In genomic region chr12:125493704-125494308, GRCh38 we compare ENCODE assay signal across 38 cellular contexts.
"Had no signal": no experiment of that assay in that cellular context is flagged by ENCODE, and none has a peak within 500 bp of the region (broad histone marks: within the 10 kb centered on the region; RNA-seq: fewer than 3 reads in every experiment).

No MANE protein-coding gene starts in this region.

- H3K36me3 ChIP-seq: adrenal gland, brain microvascular endothelial cell, breast epithelium had no signal

- FAIRE-seq: astrocyte, TTC549 had no signal

- H3K9me3 ChIP-seq: adrenal gland, body of pancreas had no signal

- H3K27ac Mint-ChIP-seq: activated CD4-positive, alpha-beta memory T cell treated with anti-CD3 and anti-CD28 coated beads, Interleukin-2, amount 10 ng/mL, durations not matched to agents 7 days and 5 days; activated CD4-positive, alpha-beta T cell treated with anti-CD3 and anti-CD28 coated beads for 36 hours; activated CD4-positive, alpha-beta T cell treated with anti-CD3 and anti-CD28 coated beads, Interleukin-2, amount 10 ng/mL, durations not matched to agents 7 days and 5 days; activated CD8-positive, alpha-beta memory T cell treated with anti-CD3 and anti-CD28 coated beads, Interleukin-2, amount 10 ng/mL, durations not matched to agents 7 days and 5 days; activated CD8-positive, alpha-beta T cell treated with anti-CD3 and anti-CD28 coated beads, Interleukin-2, amount 10 ng/mL, durations not matched to agents 7 days and 5 days; activated naive CD4-positive, alpha-beta T cell treated with anti-CD3 and anti-CD28 coated beads for 36 hours; activated naive CD4-positive, alpha-beta T cell treated with anti-CD3 and anti-CD28 coated beads, Interleukin-2, amount 50 U/mL, for 72 hours; activated naive CD8-positive, alpha-beta T cell treated with anti-CD3 and anti-CD28 coated beads for 36 hours; activated T-cell treated with anti-CD3 and anti-CD28 coated beads, Interleukin-2, amount 50 U/mL, for 24 hours; activated T-helper 1 cell treated with anti-CD3 and anti-CD28 coated beads, Interleukin-12 subunit alpha, Interleukin-12 subunit beta, Interleukin-2, Interleukin-4 antibody, amounts not matched to agents 30 ng/mL and 10 ng/mL and 1 ng/mL, durations not matched to agents 14 hours and 24 hours and 36 hours; activated T-helper 17 cell treated with anti-CD3 and anti-CD28 coated beads, Interleukin-2, amount 50 U/mL, for 72 hours; T-helper 1 cell treated with Interleukin-12 subunit alpha and Interleukin-12 subunit beta and Interleukin-4 antibody, amounts not matched to agents 30 μg/mL and 1 μg/mL, for 36 hours; T-helper 2 cell treated with Interferon-gamma antibody and Interleukin-4, amounts not matched to agents 5 μg/mL and 100 μg/mL, for 36 hours had no signal

- H3K27ac ChIP-seq: adrenal gland, body of pancreas, brain microvascular endothelial cell, breast epithelium, VCaP had no signal

- H3K4me3 ChIP-seq: adrenal gland, body of pancreas, breast epithelium had no signal

- H3K4me3 Mint-ChIP-seq: activated CD4-positive, alpha-beta memory T cell treated with anti-CD3 and anti-CD28 coated beads, Interleukin-2, amount 10 ng/mL, durations not matched to agents 7 days and 5 days; activated CD4-positive, alpha-beta T cell treated with anti-CD3 and anti-CD28 coated beads for 36 hours; activated CD4-positive, alpha-beta T cell treated with anti-CD3 and anti-CD28 coated beads, Interleukin-2, amount 10 ng/mL, durations not matched to agents 7 days and 5 days; activated CD8-positive, alpha-beta memory T cell treated with anti-CD3 and anti-CD28 coated beads, Interleukin-2, amount 10 ng/mL, durations not matched to agents 7 days and 5 days; activated CD8-positive, alpha-beta T cell treated with anti-CD3 and anti-CD28 coated beads, Interleukin-2, amount 10 ng/mL, durations not matched to agents 7 days and 5 days; activated naive CD4-positive, alpha-beta T cell treated with anti-CD3 and anti-CD28 coated beads for 36 hours; activated naive CD8-positive, alpha-beta T cell treated with anti-CD3 and anti-CD28 coated beads for 36 hours; activated T-cell treated with anti-CD3 and anti-CD28 coated beads, Interleukin-2, amount 50 U/mL, for 24 hours; activated T-helper 1 cell treated with anti-CD3 and anti-CD28 coated beads, Interleukin-12 subunit alpha, Interleukin-12 subunit beta, Interleukin-2, Interleukin-4 antibody, amounts not matched to agents 30 ng/mL and 10 ng/mL and 1 ng/mL, durations not matched to agents 14 hours and 24 hours and 36 hours; activated T-helper 17 cell treated with anti-CD3 and anti-CD28 coated beads, Interleukin-2, amount 50 U/mL, for 72 hours; T-helper 1 cell treated with Interleukin-12 subunit alpha and Interleukin-12 subunit beta and Interleukin-4 antibody, amounts not matched to agents 30 μg/mL and 1 μg/mL, for 36 hours; T-helper 2 cell treated with Interferon-gamma antibody and Interleukin-4, amounts not matched to agents 5 μg/mL and 100 μg/mL, for 36 hours had no signal

- DNase-seq: activated CD4-positive, alpha-beta memory T cell treated with anti-CD3 and anti-CD28 coated beads, Interleukin-2, amount 10 ng/mL, durations not matched to agents 7 days and 5 days; activated CD4-positive, alpha-beta T cell treated with anti-CD3 and anti-CD28 coated beads for 1 hour; activated CD4-positive, alpha-beta T cell treated with anti-CD3 and anti-CD28 coated beads for 36 hours; activated CD4-positive, alpha-beta T cell treated with anti-CD3 and anti-CD28 coated beads for 48 hours; activated CD4-positive, alpha-beta T cell treated with anti-CD3 and anti-CD28 coated beads, Interleukin-2, amount 10 ng/mL, durations not matched to agents 7 days and 5 days; activated CD4-positive, alpha-beta T cell treated with anti-CD3 and anti-CD28 coated beads, Interleukin-2, amount 50 U/mL, for 48 hours; activated CD4-positive, CD25-positive, alpha-beta regulatory T cell; activated CD8-positive, alpha-beta memory T cell treated with anti-CD3 and anti-CD28 coated beads for 24 hours; activated CD8-positive, alpha-beta memory T cell treated with anti-CD3 and anti-CD28 coated beads, Interleukin-2, amount 10 ng/mL, durations not matched to agents 7 days and 5 days; activated CD8-positive, alpha-beta memory T cell treated with anti-CD3 and anti-CD28 coated beads, Interleukin-2, amount 50 U/mL, for 48 hours; activated CD8-positive, alpha-beta T cell treated with anti-CD3 and anti-CD28 coated beads, Interleukin-2, amount 10 ng/mL, durations not matched to agents 7 days and 5 days; activated effector memory CD4-positive, alpha-beta T cell treated with anti-CD3 and anti-CD28 coated beads, Interleukin-2, amount 50 U/mL, for 16 hours; activated gamma-delta T cell treated with Interleukin-2 at 50 U/mL for 16 hours; activated naive CD4-positive, alpha-beta T cell; activated naive CD4-positive, alpha-beta T cell treated with anti-CD3 and anti-CD28 coated beads for 36 hours; activated naive CD4-positive, alpha-beta T cell treated with anti-CD3 and anti-CD28 coated beads, Interleukin-2, amount 50 U/mL, for 16 hours; activated naive CD8-positive, alpha-beta T cell treated with anti-CD3 and anti-CD28 coated beads for 36 hours; activated T-cell treated with anti-CD3 and anti-CD28 coated beads, Interleukin-2, amount 50 U/mL, for 24 hours; activated T-cell treated with anti-CD3 and anti-CD28 coated beads, Interleukin-2, amount 50 U/mL, for 48 hours; adrenal gland; amniotic stem cell; aorta; body of pancreas; brain microvascular endothelial cell; central memory CD4-positive, alpha-beta T cell; T-helper 1 cell; T-helper 2 cell; T-helper 9 cell had no signal

- H3K4me1 Mint-ChIP-seq: activated CD4-positive, alpha-beta memory T cell treated with anti-CD3 and anti-CD28 coated beads, Interleukin-2, amount 10 ng/mL, durations not matched to agents 7 days and 5 days; activated CD4-positive, alpha-beta T cell treated with anti-CD3 and anti-CD28 coated beads for 36 hours; activated CD4-positive, alpha-beta T cell treated with anti-CD3 and anti-CD28 coated beads, Interleukin-2, amount 10 ng/mL, durations not matched to agents 7 days and 5 days; activated CD8-positive, alpha-beta memory T cell treated with anti-CD3 and anti-CD28 coated beads, Interleukin-2, amount 10 ng/mL, durations not matched to agents 7 days and 5 days; activated naive CD8-positive, alpha-beta T cell treated with anti-CD3 and anti-CD28 coated beads for 36 hours; activated T-helper 17 cell treated with anti-CD3 and anti-CD28 coated beads, Interleukin-2, amount 50 U/mL, for 72 hours had no signal

- H3K4me1 ChIP-seq: adrenal gland, body of pancreas, breast epithelium had no signal

- ATAC-seq: activated CD4-positive, alpha-beta T cell treated with anti-CD3 and anti-CD28 coated beads for 36 hours; activated CD4-positive, CD25-positive, alpha-beta regulatory T cell treated with anti-CD3 and anti-CD28 coated beads, Interleukin-2, amount 50 U/mL, for 24 hours; activated CD8-positive, alpha-beta memory T cell treated with anti-CD3 and anti-CD28 coated beads, Interleukin-2, amount 10 ng/mL, durations not matched to agents 7 days and 5 days; activated CD8-positive, alpha-beta T cell treated with anti-CD3 and anti-CD28 coated beads, Interleukin-2, amount 10 ng/mL, durations not matched to agents 7 days and 5 days; activated naive CD4-positive, alpha-beta T cell treated with anti-CD3 and anti-CD28 coated beads, Interleukin-2, amount 50 U/mL, for 72 hours; activated T-helper 17 cell treated with anti-CD3 and anti-CD28 coated beads, Interleukin-2, amount 50 U/mL, for 72 hours; body of pancreas had no signal

- H3K36me3 Mint-ChIP-seq: activated CD8-positive, alpha-beta memory T cell treated with anti-CD3 and anti-CD28 coated beads, Interleukin-2, amount 10 ng/mL, durations not matched to agents 7 days and 5 days; activated naive CD8-positive, alpha-beta T cell treated with anti-CD3 and anti-CD28 coated beads for 36 hours had no signal

- H3K27me3 ChIP-seq: adrenal gland, body of pancreas, brain microvascular endothelial cell, breast epithelium had no signal

- H3K27me3 Mint-ChIP-seq: activated CD4-positive, alpha-beta memory T cell treated with anti-CD3 and anti-CD28 coated beads, Interleukin-2, amount 10 ng/mL, durations not matched to agents 7 days and 5 days; activated CD4-positive, alpha-beta T cell treated with anti-CD3 and anti-CD28 coated beads for 36 hours; activated CD4-positive, alpha-beta T cell treated with anti-CD3 and anti-CD28 coated beads, Interleukin-2, amount 10 ng/mL, durations not matched to agents 7 days and 5 days; activated CD8-positive, alpha-beta memory T cell treated with anti-CD3 and anti-CD28 coated beads, Interleukin-2, amount 10 ng/mL, durations not matched to agents 7 days and 5 days; activated naive CD8-positive, alpha-beta T cell treated with anti-CD3 and anti-CD28 coated beads for 36 hours; activated T-cell treated with anti-CD3 and anti-CD28 coated beads, Interleukin-2, amount 50 U/mL, for 24 hours; activated T-helper 17 cell treated with anti-CD3 and anti-CD28 coated beads, Interleukin-2, amount 50 U/mL, for 72 hours had no signal
